10 cellular contexts compared by ENCODE assay signal in the genomic region with DNA sequence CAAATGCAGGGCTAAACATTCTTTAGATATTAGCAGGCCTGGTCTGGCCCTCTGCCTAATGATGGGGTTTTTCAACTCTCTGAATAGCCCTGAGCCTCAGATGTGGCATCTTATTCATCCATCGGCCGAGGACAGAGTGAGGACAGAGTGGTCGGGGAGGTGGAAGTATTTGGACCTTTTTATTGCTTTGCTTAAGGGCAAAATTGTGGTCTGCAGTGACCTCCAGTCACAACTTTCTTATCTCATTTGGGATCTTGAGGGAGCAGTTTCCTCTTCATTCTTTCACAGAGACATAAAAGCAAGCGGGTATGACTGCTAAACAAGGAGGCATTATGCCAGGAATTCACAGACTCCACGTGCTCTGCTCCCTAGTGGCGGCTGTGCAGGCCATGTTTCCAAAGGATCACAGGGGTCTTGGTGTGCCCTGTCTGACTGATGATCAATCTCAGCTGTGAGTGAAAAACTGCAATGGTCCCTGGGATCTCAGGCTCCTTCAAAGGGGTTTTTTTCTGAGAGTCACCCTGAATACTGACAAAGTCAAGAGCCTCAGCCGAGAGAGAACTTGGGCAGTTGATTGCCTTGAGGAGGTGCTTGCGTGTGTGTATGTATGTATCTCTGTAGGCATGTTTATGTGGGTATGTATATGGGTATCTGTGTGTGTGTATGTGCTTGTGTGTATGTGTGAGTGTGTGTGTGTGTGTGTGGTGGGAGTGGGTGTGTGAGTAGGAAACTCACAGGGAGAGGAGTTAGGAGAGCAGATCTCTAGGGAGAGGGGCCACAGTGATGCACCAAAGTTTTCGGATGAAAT. TPM values are rescaled to one million over a fixed set of nuclear protein-coding genes. Genes with fewer than 3 reads are reported as not detected.
A peak's percentile ranks its signal among the peaks of the same experiment; 100 is the strongest.
DNase-seq lines count a peak whose midpoint lies in the region; ATAC-seq and TF ChIP-seq lines count a peak whose summit lies in the region.
"Had no signal": no experiment of that assay in that cellular context is flagged by ENCODE, and none has a peak within 500 bp of the region (broad histone marks: within the 10 kb centered on the region; RNA-seq: fewer than 3 reads in every experiment).

No MANE protein-coding gene starts in this region.

- H3K4me3 ChIP-seq in Panc1 (ENCODE audit: low read depth in 2 of 2, low read length in 2 of 2), result no peak overlapping the region
- H3K4me3 ChIP-seq: Peyer's patch had no signal

- H3K4me3 Mint-ChIP-seq in neural crest cell, result no peak overlapping the region
- H3K4me3 Mint-ChIP-seq in activated CD4-positive, alpha-beta T cell treated with anti-CD3 and anti-CD28 coated beads, Interleukin-2, amount 10 ng/mL, durations not matched to agents 24 days and 14 days, result no peak overlapping the region
- H3K4me3 Mint-ChIP-seq: activated naive CD8-positive, alpha-beta T cell treated with anti-CD3 and anti-CD28 coated beads, Interleukin-2, amount 10 ng/mL, durations not matched to agents 7 days and 5 days had no signal

- no peaks in the 10 kb centered on the region for H3K27me3 Mint-ChIP-seq in neural crest cell (ENCODE audit: low read depth)
- H3K27me3 Mint-ChIP-seq in activated CD4-positive, alpha-beta T cell treated with anti-CD3 and anti-CD28 coated beads, Interleukin-2, amount 10 ng/mL, durations not matched to agents 24 days and 14 days, result peaks cover 10% of the 10 kb centered on the region

- H3K27ac ChIP-seq in Panc1 (ENCODE audit: low read length), result no peak overlapping the region
- H3K27ac ChIP-seq: Peyer's patch had no signal

- BruUV-seq in Panc1 (replicated peaks; lab: Mats Ljungman, UMichigan), result no TSS peak

- intact Hi-C loops in Panc1 (cut with micrococcal nuclease; ENCODE audit: unreplicated experiment), result no loop called here
- intact Hi-C loops in activated CD4-positive, alpha-beta T cell treated with anti-CD3 and anti-CD28 coated beads, Interleukin-2, amount 10 ng/mL, durations not matched to agents 24 days and 14 days (cut with micrococcal nuclease), result no loop called here

- CTCF ChIA-PET in Panc1 (lab: Charles Lee), result no interaction called here

- H3K27ac Mint-ChIP-seq in neural crest cell (ENCODE audit: unreplicated experiment), result peak overlapping the region; percentile 70
- H3K27ac Mint-ChIP-seq in activated CD4-positive, alpha-beta T cell treated with anti-CD3 and anti-CD28 coated beads, Interleukin-2, amount 10 ng/mL, durations not matched to agents 24 days and 14 days, result no peak overlapping the region
- H3K27ac Mint-ChIP-seq: activated naive CD8-positive, alpha-beta T cell treated with anti-CD3 and anti-CD28 coated beads, Interleukin-2, amount 10 ng/mL, durations not matched to agents 7 days and 5 days had no signal

- POLR2A ChIA-PET in Panc1 (lab: Charles Lee), result interaction anchor here (0.8 kb wide), 1 partner anchor 305 kb away, joined by 9 read pairs; no protein-coding TSS in a partner anchor

- H3K9me3 Mint-ChIP-seq in neural crest cell, result peaks cover 5% of the 10 kb centered on the region
- H3K9me3 Mint-ChIP-seq in activated CD4-positive, alpha-beta T cell treated with anti-CD3 and anti-CD28 coated beads, Interleukin-2, amount 10 ng/mL, durations not matched to agents 24 days and 14 days, result no peaks in the 10 kb centered on the region
- H3K9me3 Mint-ChIP-seq: activated naive CD8-positive, alpha-beta T cell treated with anti-CD3 and anti-CD28 coated beads, Interleukin-2, amount 10 ng/mL, durations not matched to agents 7 days and 5 days had no signal

- ATAC-seq in Panc1, result peak; percentile 94

- peaks cover 5% of the 10 kb centered on the region; the same call in 1 of the 2 replicates for H3K4me1 ChIP-seq in Panc1 (ENCODE audit: control insufficient read depth, insufficient read depth, low read length)

- H3K36me3 ChIP-seq in Panc1 (ENCODE audit: control insufficient read depth, insufficient read depth, low read length), result no peaks in the 10 kb centered on the region
- H3K36me3 ChIP-seq: Peyer's patch had no signal

- in situ Hi-C loops in Panc1 (cut with HindIII; ENCODE audit: low pct_unique_long_range_greater_than_20kb, low sequenced_read_pairs), result no loop called here

- no peaks in the 10 kb centered on the region for H3K27me3 ChIP-seq in Panc1 (ENCODE audit: control insufficient read depth, insufficient read depth, low read length)
- H3K27me3 ChIP-seq: Peyer's patch had no signal

- H3K36me3 Mint-ChIP-seq in neural crest cell (ENCODE audit: low read depth), result peaks cover 2% of the 10 kb centered on the region
- no peaks in the 10 kb centered on the region for H3K36me3 Mint-ChIP-seq in activated CD4-positive, alpha-beta T cell treated with anti-CD3 and anti-CD28 coated beads, Interleukin-2, amount 10 ng/mL, durations not matched to agents 24 days and 14 days (ENCODE audit: low read depth)
- H3K36me3 Mint-ChIP-seq: activated naive CD8-positive, alpha-beta T cell treated with anti-CD3 and anti-CD28 coated beads, Interleukin-2, amount 10 ng/mL, durations not matched to agents 7 days and 5 days had no signal

- TF ChIP-seq CTCF in Panc1 (IDR thresholded peaks at IDR 0.05) (peak; percentile 28), neural crest cell (conservative IDR thresholded peaks at IDR 0.05) (peak; percentile 14)

- DNase-seq in EH (ENCODE audit: low read depth), result peak; percentile 100
- DNase-seq in Panc1 (ENCODE audit: low read depth, low spot score), result no peak
- peak; percentile 56 for DNase-seq in epidermal melanocyte (ENCODE audit: insufficient read length, low spot score)
- peak; percentile 31 for DNase-seq in neural crest cell (ENCODE audit: low read depth, low spot score)
- no peak for DNase-seq in NCI-H1694 (lab: John Stamatoyannopoulos, UW)
- no peak for DNase-seq in NCI-H1436 treated with DMSO at 0.1 percent for 48 hours (lab: John Stamatoyannopoulos, UW)
- no peak for DNase-seq in NCI-H510A treated with DMSO at 0.1 percent for 48 hours (lab: John Stamatoyannopoulos, UW)
- DNase-seq in activated CD4-positive, alpha-beta T cell treated with anti-CD3 and anti-CD28 coated beads, Interleukin-2, amount 10 ng/mL, durations not matched to agents 24 days and 14 days, result no peak
- DNase-seq: activated naive CD8-positive, alpha-beta T cell treated with anti-CD3 and anti-CD28 coated beads, Interleukin-2, amount 10 ng/mL, durations not matched to agents 7 days and 5 days; Peyer's patch had no signal

- peaks cover 19% of the 10 kb centered on the region for H3K4me1 Mint-ChIP-seq in neural crest cell
- no peaks in the 10 kb centered on the region for H3K4me1 Mint-ChIP-seq in activated CD4-positive, alpha-beta T cell treated with anti-CD3 and anti-CD28 coated beads, Interleukin-2, amount 10 ng/mL, durations not matched to agents 24 days and 14 days
- H3K4me1 Mint-ChIP-seq: activated naive CD8-positive, alpha-beta T cell treated with anti-CD3 and anti-CD28 coated beads, Interleukin-2, amount 10 ng/mL, durations not matched to agents 7 days and 5 days had no signal

- H3K9me3 ChIP-seq in Panc1 (ENCODE audit: control insufficient read depth, insufficient read depth, low read depth, low read length), result no peaks in the 10 kb centered on the region
- H3K9me3 ChIP-seq: Peyer's patch had no signal

RNA-seq across cellular contexts. Expression of gene RAPGEF4, which starts 47.6 kb away (rescaled TPM):
- 0.62 TPM for total RNA-seq in Panc1 (2021; ENCODE audit: unreplicated experiment)
- 0.55 TPM for polyA plus RNA-seq in Panc1 (2012; ENCODE audit: insufficient read length)
- 1.7 TPM in 2 replicates for total RNA-seq in neural crest cell
- total RNA-seq in activated CD4-positive, alpha-beta T cell treated with anti-CD3 and anti-CD28 coated beads, Interleukin-2, amount 10 ng/mL, durations not matched to agents 24 days and 14 days, result 0.14 and 0.37 TPM in 2 replicates

Comparison
In these comparisons a context has a peak if more than half of its experiments do, and no peak if none do; other contexts are left out.
1. DNase-seq: peak in EH (single experiment), epidermal melanocyte (single experiment) and neural crest cell (single experiment); none in Panc1 (single experiment), NCI-H1694 (single experiment), NCI-H1436 treated with DMSO at 0.1 percent for 48 hours (single experiment), NCI-H510A treated with DMSO at 0.1 percent for 48 hours (single experiment) and activated CD4-positive, alpha-beta T cell treated with anti-CD3 and anti-CD28 coated beads, Interleukin-2, amount 10 ng/mL, durations not matched to agents 24 days and 14 days (single experiment).